Comparison of ENCODE assay signal across 2 cellular contexts in the genomic region with DNA sequence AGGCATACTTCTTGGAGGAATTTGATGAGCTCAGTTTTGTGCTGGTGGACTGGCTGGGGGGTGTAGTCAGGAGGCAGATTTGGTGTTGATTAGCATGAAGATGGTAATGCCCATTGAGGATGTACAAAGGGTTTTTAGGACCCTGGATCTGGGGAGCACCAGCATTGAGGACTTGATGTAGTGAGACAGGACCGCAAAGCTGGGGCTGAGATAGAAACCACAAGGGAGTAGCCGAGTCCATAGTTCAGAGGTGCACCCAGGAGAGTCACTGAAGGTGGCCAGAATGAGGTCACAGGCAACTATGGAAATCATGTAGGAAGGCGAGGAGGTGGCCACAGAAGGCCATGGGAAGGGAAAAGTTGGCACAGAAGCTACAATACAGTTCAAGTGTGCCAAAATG.
TF ChIP-seq lines count a peak whose summit lies in the region.

No MANE protein-coding gene starts in this region.

TF ChIP-seq in H1, 55 proteins besides CTCF, POLR2A, EP300 and RAD21:
- TF ChIP-seq, protein P1, sequence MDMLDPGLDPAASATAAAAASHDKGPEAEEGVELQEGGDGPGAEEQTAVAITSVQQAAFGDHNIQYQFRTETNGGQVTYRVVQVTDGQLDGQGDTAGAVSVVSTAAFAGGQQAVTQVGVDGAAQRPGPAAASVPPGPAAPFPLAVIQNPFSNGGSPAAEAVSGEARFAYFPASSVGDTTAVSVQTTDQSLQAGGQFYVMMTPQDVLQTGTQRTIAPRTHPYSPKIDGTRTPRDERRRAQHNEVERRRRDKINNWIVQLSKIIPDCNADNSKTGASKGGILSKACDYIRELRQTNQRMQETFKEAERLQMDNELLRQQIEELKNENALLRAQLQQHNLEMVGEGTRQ (IDR thresholded peaks at IDR 0.05; ENCODE audit: low read length) = no peak
- TF ChIP-seq RFX5 (IDR thresholded peaks at IDR 0.05; ENCODE audit: borderline replicate concordance, low read depth, low read length) = no peak
- no peak for TF ChIP-seq CBX8 (IDR thresholded peaks at IDR 0.05; ENCODE audit: borderline replicate concordance, low read depth, low read length)
- no peak for TF ChIP-seq SP4 (IDR thresholded peaks at IDR 0.05; ENCODE audit: low read length)
- TF ChIP-seq CHD1 (IDR thresholded peaks at IDR 0.05; ENCODE audit: low read depth, low read length) = no peak
- TF ChIP-seq TEAD4 (IDR thresholded peaks at IDR 0.05; ENCODE audit: low read depth, low read length) = no peak
- no peak for TF ChIP-seq MAX (IDR thresholded peaks at IDR 0.05)
- no peak for TF ChIP-seq SRF (IDR thresholded peaks at IDR 0.05; ENCODE audit: low read depth, low read length)
- no peak for TF ChIP-seq CREB1 (IDR thresholded peaks at IDR 0.05)
- TF ChIP-seq SIN3A (conservative IDR thresholded peaks at IDR 0.05 in 1 of 2, IDR thresholded peaks at IDR 0.05 in 1 of 2; ENCODE audit: low read depth in 1 of 2, low read length in 2 of 2) = no peak
- TF ChIP-seq JUN (IDR thresholded peaks at IDR 0.05; ENCODE audit: low read depth, low read length) = no peak
- no peak for TF ChIP-seq SIX5 (IDR thresholded peaks at IDR 0.05; ENCODE audit: low read depth, low read length)
- TF ChIP-seq CEBPB (IDR thresholded peaks at IDR 0.05; ENCODE audit: low read depth, low read length) = no peak
- no peak for TF ChIP-seq POU5F1 (IDR thresholded peaks at IDR 0.05; ENCODE audit: low read depth, low read length)

TF ChIP-seq in SK-N-SH treated with all-trans-retinoic acid at 6 μM for 48 hours, 23 proteins besides CTCF, POLR2A, EP300 and RAD21:
- TF ChIP-seq ISL1 (CRISPR knock-in tag; IDR thresholded peaks at IDR 0.05) = no peak
- no peak for TF ChIP-seq ARNTL (CRISPR knock-in tag; IDR thresholded peaks at IDR 0.05; ENCODE audit: borderline replicate concordance, low read depth)
- no peak for TF ChIP-seq ZNF70 (CRISPR knock-in tag; IDR thresholded peaks at IDR 0.05)
- TF ChIP-seq, protein P2, sequence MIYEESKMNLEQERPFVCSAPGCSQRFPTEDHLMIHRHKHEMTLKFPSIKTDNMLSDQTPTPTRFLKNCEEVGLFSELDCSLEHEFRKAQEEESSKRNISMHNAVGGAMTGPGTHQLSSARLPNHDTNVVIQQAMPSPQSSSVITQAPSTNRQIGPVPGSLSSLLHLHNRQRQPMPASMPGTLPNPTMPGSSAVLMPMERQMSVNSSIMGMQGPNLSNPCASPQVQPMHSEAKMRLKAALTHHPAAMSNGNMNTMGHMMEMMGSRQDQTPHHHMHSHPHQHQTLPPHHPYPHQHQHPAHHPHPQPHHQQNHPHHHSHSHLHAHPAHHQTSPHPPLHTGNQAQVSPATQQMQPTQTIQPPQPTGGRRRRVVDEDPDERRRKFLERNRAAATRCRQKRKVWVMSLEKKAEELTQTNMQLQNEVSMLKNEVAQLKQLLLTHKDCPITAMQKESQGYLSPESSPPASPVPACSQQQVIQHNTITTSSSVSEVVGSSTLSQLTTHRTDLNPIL (CRISPR knock-in tag; IDR thresholded peaks at IDR 0.05; ENCODE audit: low read depth) = no peak
- TF ChIP-seq ZFP30 (CRISPR knock-in tag; IDR thresholded peaks at IDR 0.05) = no peak
- no peak for TF ChIP-seq ESRRG (CRISPR knock-in tag; IDR thresholded peaks at IDR 0.05)
- TF ChIP-seq BACH2 (CRISPR knock-in tag; IDR thresholded peaks at IDR 0.05; ENCODE audit: borderline replicate concordance) = no peak
- TF ChIP-seq PPARA (CRISPR knock-in tag; IDR thresholded peaks at IDR 0.05; ENCODE audit: borderline replicate concordance) = no peak
- TF ChIP-seq RARB (CRISPR knock-in tag; IDR thresholded peaks at IDR 0.05) = no peak
- no peak for TF ChIP-seq OSR1 (CRISPR knock-in tag; IDR thresholded peaks at IDR 0.05)
- no peak for TF ChIP-seq PATZ1 (CRISPR knock-in tag; IDR thresholded peaks at IDR 0.05; ENCODE audit: borderline replicate concordance)
- TF ChIP-seq POU6F1 (CRISPR knock-in tag; IDR thresholded peaks at IDR 0.05; ENCODE audit: borderline replicate concordance, low read depth) = no peak
- TF ChIP-seq TCF4 (CRISPR knock-in tag; IDR thresholded peaks at IDR 0.05; ENCODE audit: borderline replicate concordance) = no peak
- no peak for TF ChIP-seq SNAI2 (CRISPR knock-in tag; IDR thresholded peaks at IDR 0.05)
- TF ChIP-seq TOX (CRISPR knock-in tag; IDR thresholded peaks at IDR 0.05; ENCODE audit: borderline replicate concordance) = no peak
- TF ChIP-seq, protein P3, sequence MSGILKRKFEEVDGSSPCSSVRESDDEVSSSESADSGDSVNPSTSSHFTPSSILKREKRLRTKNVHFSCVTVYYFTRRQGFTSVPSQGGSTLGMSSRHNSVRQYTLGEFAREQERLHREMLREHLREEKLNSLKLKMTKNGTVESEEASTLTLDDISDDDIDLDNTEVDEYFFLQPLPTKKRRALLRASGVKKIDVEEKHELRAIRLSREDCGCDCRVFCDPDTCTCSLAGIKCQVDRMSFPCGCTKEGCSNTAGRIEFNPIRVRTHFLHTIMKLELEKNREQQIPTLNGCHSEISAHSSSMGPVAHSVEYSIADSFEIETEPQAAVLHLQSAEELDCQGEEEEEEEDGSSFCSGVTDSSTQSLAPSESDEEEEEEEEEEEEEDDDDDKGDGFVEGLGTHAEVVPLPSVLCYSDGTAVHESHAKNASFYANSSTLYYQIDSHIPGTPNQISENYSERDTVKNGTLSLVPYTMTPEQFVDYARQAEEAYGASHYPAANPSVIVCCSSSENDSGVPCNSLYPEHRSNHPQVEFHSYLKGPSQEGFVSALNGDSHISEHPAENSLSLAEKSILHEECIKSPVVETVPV (CRISPR knock-in tag; IDR thresholded peaks at IDR 0.05) = no peak
